8 cellular contexts compared by ENCODE assay signal in genomic region chr19:33193864-33194362, GRCh38. TPM values are rescaled to one million over a fixed set of nuclear protein-coding genes. Genes with fewer than 3 reads are reported as not detected.
A peak's percentile ranks its signal among the peaks of the same experiment; 100 is the strongest.
DNase-seq lines count a peak whose midpoint lies in the region; ATAC-seq and TF ChIP-seq lines count a peak whose summit lies in the region.

LRP3 (plus strand) TSS chr19:33194330; CDS start chr19:33194786, 456 bp downstream.

- ATAC-seq in HG03520 (IDR thresholded peaks at IDR 0.05; ENCODE audit: unreplicated experiment), result no peak

- no peak for TF ChIP-seq POLR2A in lower leg skin (IDR thresholded peaks at IDR 0.05)

- DNase-seq in DMS79 treated with DMSO at 0.1 percent for 48 hours (lab: John Stamatoyannopoulos, UW) (peak; percentile 31), DMS79 (lab: John Stamatoyannopoulos, UW) (no peak), NCI-H526 (lab: John Stamatoyannopoulos, UW) (peak; percentile 35 to 92), coronary artery (ENCODE audit: low spot score) (no peak), lower leg skin (ENCODE audit: low spot score in 2 of 2) (no peak), NCI-H1048 (lab: John Stamatoyannopoulos, UW) (no peak)

- WGBS in lower leg skin, 2 donors, result 19% methylated on average over 11 to 12 of the region's 50 CpGs

- intact Hi-C loops in lower leg skin (cut with DNase I; ENCODE audit: low total_unique reads), result no loop called here

- H3K27ac ChIP-seq in coronary artery, result peak within 1 kb of the TSS in 1 of 2 donors; percentile 68

- peak within 1 kb of the TSS; percentile 75 for H3K4me3 ChIP-seq in coronary artery
- H3K4me3 ChIP-seq in lower leg skin (ENCODE audit: low read depth, poor library complexity, severe bottlenecking), result peak within 1 kb of the TSS; percentile 55

- TF ChIP-seq CTCF in coronary artery (IDR thresholded peaks at IDR 0.05) (no peak), lower leg skin (IDR thresholded peaks at IDR 0.05) (no peak), subcutaneous adipose tissue (IDR thresholded peaks at IDR 0.05; ENCODE audit: low read depth) (no peak)

RNA-seq across cellular contexts. Expression of gene LRP3, which starts in this region (rescaled TPM):
- total RNA-seq in lower leg skin (10 to 100 TPM in 3 of 4 donors, 1 to 10 TPM in 1; 9.4 to 27.4 (median 18.0) TPM), subcutaneous adipose tissue (10 to 100 TPM; 15.0 to 40.3 (median 20.0) TPM)

Comparison
In these comparisons a context has a peak if more than half of its experiments do, and no peak if none do; other contexts are left out.
1. DNase-seq: peak in DMS79 treated with DMSO at 0.1 percent for 48 hours (single experiment) and NCI-H526 (2 of 2); none in DMS79 (single experiment), coronary artery (single experiment), lower leg skin (0 of 2) and NCI-H1048 (single experiment).